ENCODE assay signal across 8 cellular contexts in the genomic region with DNA sequence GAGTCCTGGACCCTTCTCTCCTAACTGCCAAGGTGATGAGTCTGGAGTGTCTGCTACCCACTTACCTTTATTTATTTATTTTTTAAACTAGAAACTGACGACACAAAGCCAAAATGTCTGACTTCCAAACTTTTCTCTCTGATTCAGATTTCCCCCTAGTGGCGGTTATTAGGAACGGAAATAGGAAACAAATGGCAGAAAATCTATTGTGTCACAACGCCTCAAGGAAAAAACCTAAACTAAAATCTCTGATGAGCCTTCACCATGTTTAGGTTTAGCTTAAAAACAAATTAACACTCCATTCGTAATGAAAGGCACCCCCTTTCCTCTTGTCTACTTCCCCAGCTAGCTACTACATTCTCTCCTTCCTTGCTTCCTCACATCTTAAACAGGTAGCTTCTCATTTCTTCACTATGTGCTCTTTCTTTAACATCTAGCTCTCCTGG.
DNase-seq lines count a peak whose midpoint lies in the region; ATAC-seq and TF ChIP-seq lines count a peak whose summit lies in the region.

No MANE protein-coding gene starts in this region.

- peak; percentile 54 for TF ChIP-seq CTCF in GM10266 (IDR thresholded peaks at IDR 0.05; ENCODE audit: control insufficient read depth, insufficient read depth, low read depth, missing control alignments)
- TF ChIP-seq CTCF in WI38 (IDR thresholded peaks at IDR 0.05; ENCODE audit: low read depth, low read length) = peak; percentile 58; the same call in 1 of the 2 replicates

- no peak for ATAC-seq in GM18907 (IDR thresholded peaks at IDR 0.05; ENCODE audit: unreplicated experiment)

- no peak for DNase-seq in GM10266 (ENCODE audit: extremely low spot score)
- peak; percentile 63 for DNase-seq in M059J (ENCODE audit: low read depth)
- DNase-seq in hepatic stellate cell (ENCODE audit: low spot score) = peak; percentile 15
- peak; percentile 51 for DNase-seq in stromal cell of bone marrow (ENCODE audit: low read depth)
- no peak for DNase-seq in mucosa of gallbladder (ENCODE audit: low spot score)
- no peak for DNase-seq in NK-92 (lab: John Stamatoyannopoulos, UW; ENCODE audit: unreplicated experiment)

- H3K4me3 ChIP-seq in WI38 (ENCODE audit: low read depth, low read length) = no peak overlapping the region

Comparison
In these comparisons a context has a peak if more than half of its experiments do, and no peak if none do; other contexts are left out.
1. DNase-seq: peak in M059J (single experiment), hepatic stellate cell (single experiment) and stromal cell of bone marrow (single experiment); none in GM10266 (single experiment), mucosa of gallbladder (single experiment) and NK-92 (single experiment).